In genomic region chr21:45885930-45886601, GRCh38 we compare ENCODE assay signal across 8 cellular contexts.
DNase-seq lines count a peak whose midpoint lies in the region; ATAC-seq and TF ChIP-seq lines count a peak whose summit lies in the region.
"Not testable (repeated sequence)": the region's sequence is repeated elsewhere in the genome, so short reads cannot be mapped to it uniquely, and the experiment has no call there.

No MANE protein-coding gene starts in this region.

- H3K9me3 ChIP-seq in heart right ventricle; neuronal stem cell (replicated peaks in 1 of 2; ENCODE audit: control insufficient read depth in 2 of 2, insufficient read depth in 1 of 2, low read depth in 1 of 2, low read length in 2 of 2); thymus (ENCODE audit: control insufficient read depth): not testable (repeated sequence)

- not testable (repeated sequence) for H3K4me2 ChIP-seq in neuronal stem cell (ENCODE audit: insufficient read depth, low read length, poor library complexity, severe bottlenecking)

- H4K8ac ChIP-seq in neuronal stem cell (ENCODE audit: low read depth, low read length): peak overlapping the region; percentile 6

- not testable (repeated sequence) for H3K9ac ChIP-seq in neuronal stem cell (ENCODE audit: low read depth, low read length, poor library complexity)

- H3K36me3 ChIP-seq in heart right ventricle; neuronal stem cell (replicated peaks in 1 of 2; ENCODE audit: control insufficient read depth in 2 of 2, insufficient read depth in 2 of 2, low read length in 2 of 2); thymus (ENCODE audit: control insufficient read depth, insufficient read depth): not testable (repeated sequence)

- H3K27ac ChIP-seq in heart right ventricle (peak overlapping the region in 9 of 10 donors; percentile 6 to 94 (median 73)), thymus (ENCODE audit: low read depth) (peak overlapping the region; percentile 71)
- not testable (repeated sequence) for H3K27ac ChIP-seq in neuronal stem cell (replicated peaks; ENCODE audit: low read length)

- TF ChIP-seq CTCF in heart right ventricle (IDR thresholded peaks at IDR 0.05): not testable (repeated sequence)

- not testable (repeated sequence) for H3K4me3 ChIP-seq in heart right ventricle; neuronal stem cell (ENCODE audit: low read length in 2 of 2); thymus (ENCODE audit: low read length)

- H3K18ac ChIP-seq in neuronal stem cell (ENCODE audit: low read length): not testable (repeated sequence)

- peaks cover 10 to 36% (median 18%) of the 10 kb centered on the region in 9 donors for H3K4me1 ChIP-seq in heart right ventricle
- not testable (repeated sequence) for H3K4me1 ChIP-seq in neuronal stem cell (ENCODE audit: control insufficient read depth in 2 of 2, insufficient read depth in 1 of 2, low read depth in 1 of 2, low read length in 2 of 2)
- peaks cover 19% of the 10 kb centered on the region for H3K4me1 ChIP-seq in thymus (ENCODE audit: control insufficient read depth, insufficient read depth, low read length)

- ATAC-seq in activated naive CD4-positive, alpha-beta T cell treated with anti-CD3 and anti-CD28 coated beads, Interleukin-2, amount 50 U/mL, for 72 hours: peak; percentile 38 to 70
- not testable (repeated sequence) for ATAC-seq in heart right ventricle

- H3K4ac ChIP-seq in neuronal stem cell (ENCODE audit: low read length): not testable (repeated sequence)

- H3K9me3 Mint-ChIP-seq in activated naive CD4-positive, alpha-beta T cell treated with anti-CD3 and anti-CD28 coated beads, Interleukin-2, amount 50 U/mL, for 72 hours: not testable (repeated sequence)

- H2BK12ac ChIP-seq in neuronal stem cell (ENCODE audit: low read length): not testable (repeated sequence)

- not testable (repeated sequence) for H3K14ac ChIP-seq in neuronal stem cell (ENCODE audit: low read length)

- peaks cover 0 to 11% (median 0%) of the 10 kb centered on the region in 7 donors for H3K27me3 ChIP-seq in heart right ventricle
- peaks cover 0 to 64% (median 0%) of the 10 kb centered on the region in 3 experiments for H3K27me3 ChIP-seq in neuronal stem cell (ENCODE audit: control insufficient read depth in 3 of 3, insufficient read depth in 3 of 3, low read depth in 1 of 3, low read length in 3 of 3)
- H3K27me3 ChIP-seq in thymus (ENCODE audit: control insufficient read depth, insufficient read depth): not testable (repeated sequence)

- not testable (repeated sequence) for H4K91ac ChIP-seq in neuronal stem cell (ENCODE audit: low read depth, low read length, poor library complexity)

- H2AK5ac ChIP-seq in neuronal stem cell (ENCODE audit: low read depth, low read length): not testable (repeated sequence)

- not testable (repeated sequence) for H3K23ac ChIP-seq in neuronal stem cell (ENCODE audit: low read depth, low read length, poor library complexity)

- not testable (repeated sequence) for H2BK5ac ChIP-seq in neuronal stem cell (ENCODE audit: low read length)

- H2AFZ ChIP-seq in neuronal stem cell (ENCODE audit: low read length): not testable (repeated sequence)

- not testable (repeated sequence) for H2BK15ac ChIP-seq in neuronal stem cell (ENCODE audit: low read length)

- not testable (repeated sequence) for H2BK120ac ChIP-seq in neuronal stem cell (ENCODE audit: low read depth, low read length)

- peak overlapping the region; percentile 58 to 78 for H3K27ac Mint-ChIP-seq in activated naive CD4-positive, alpha-beta T cell treated with anti-CD3 and anti-CD28 coated beads, Interleukin-2, amount 50 U/mL, for 72 hours

- WGBS in heart right ventricle, 2 donors: 51 to 59% methylated on average over 21 of the region's 21 CpGs
- WGBS in neuronal stem cell (ENCODE audit: extremely low coverage in 2 of 2, insufficient read length in 2 of 2, insufficient replicate concordance in 1 of 2), 2 donors: no CpG with 5 or more reads among the region's 21 CpGs
- 15% methylated on average over 21 of the region's 21 CpGs for WGBS in thymus

- H3K79me1 ChIP-seq in neuronal stem cell (ENCODE audit: low read depth, low read length): not testable (repeated sequence)

- peak; percentile 39 for DNase-seq in CMK (ENCODE audit: low read depth)
- DNase-seq in MV-4-11 (lab: John Stamatoyannopoulos, UW): peak; percentile 82
- DNase-seq in T-helper 22 cell (ENCODE audit: low read depth): peak; percentile 9
- peak in 2 of 3 experiments; percentile 9 to 33 for DNase-seq in activated CD8-positive, alpha-beta memory T cell treated with anti-CD3 and anti-CD28 coated beads for 48 hours (ENCODE audit: low read depth in 2 of 3, low spot score in 2 of 3)
- DNase-seq in activated naive CD4-positive, alpha-beta T cell treated with anti-CD3 and anti-CD28 coated beads, Interleukin-2, amount 50 U/mL, for 72 hours (ENCODE audit: low spot score in 2 of 2): peak in 1 of 2 donors; percentile 70
- not testable (repeated sequence) for DNase-seq in heart right ventricle; neuronal stem cell (ENCODE audit: low spot score)

- intact Hi-C loops in heart right ventricle (cut with DNase I): loop anchor here in 2 of 10 donors (5.0 kb wide), 2 partner anchors 36 to 54 kb away; no protein-coding TSS in a partner anchor

- not testable (repeated sequence) for H3K36me3 Mint-ChIP-seq in activated naive CD4-positive, alpha-beta T cell treated with anti-CD3 and anti-CD28 coated beads, Interleukin-2, amount 50 U/mL, for 72 hours
